ENCODE assay signal across 18 cellular contexts in the genomic region with DNA sequence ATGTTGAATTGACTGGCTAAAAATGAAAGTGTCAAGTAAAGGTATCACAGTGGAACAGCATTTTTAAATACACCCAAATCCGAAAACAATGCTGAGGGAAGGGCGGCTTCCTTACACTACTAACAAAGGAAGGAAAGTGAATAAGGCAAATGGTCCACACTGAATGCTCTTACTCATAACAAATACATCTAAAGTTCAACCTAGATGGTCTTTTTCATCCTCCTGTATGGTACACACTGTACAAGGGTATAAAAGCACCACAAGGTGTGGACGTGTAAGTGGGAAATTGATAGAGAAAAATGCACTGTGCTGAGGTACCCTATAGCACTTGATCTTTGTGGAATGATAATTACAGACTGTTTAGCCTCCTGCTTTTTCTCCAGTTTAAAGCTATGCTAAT. TPM values are rescaled to one million over a fixed set of nuclear protein-coding genes. Genes with fewer than 3 reads are reported as not detected.
"Had no signal": no experiment of that assay in that cellular context is flagged by ENCODE, and none has a peak within 500 bp of the region (broad histone marks: within the 10 kb centered on the region; RNA-seq: fewer than 3 reads in every experiment).

No MANE protein-coding gene starts in this region.

- H3K27ac ChIP-seq: coronary artery, thoracic aorta, transverse colon had no signal

- H3K9me3 ChIP-seq: mucosa of descending colon, spleen, thoracic aorta, transverse colon had no signal

- DNase-seq: central memory CD4-positive, alpha-beta T cell; dorsolateral prefrontal cortex; effector CD8-positive, alpha-beta T cell; immature natural killer cell; mucosa of descending colon; naive thymus-derived CD8-positive, alpha-beta T cell; spleen; stimulated activated CD4-positive, alpha-beta T cell treated with anti-CD3 and anti-CD28 coated beads, Interleukin-15, amount 100 ng/mL, for 24 hours; stimulated activated CD4-positive, alpha-beta T cell treated with anti-CD3 and anti-CD28 coated beads, Interleukin-1b, Interleukin-23, amount 100 ng/mL, for 48 hours; stimulated activated CD4-positive, alpha-beta T cell treated with anti-CD3 and anti-CD28 coated beads, Interleukin-4, amount 100 ng/mL, for 4 hours; stimulated activated naive B cell treated with anti-CD40 and anti-IgM and Interleukin-4, amounts not matched to agents 10 μg/mL and 1 μg/mL and 100 μg/mL, for 72 hours; stimulated activated naive CD8-positive, alpha-beta T cell treated with anti-CD3 and anti-CD28 coated beads, Interleukin-15, amount 100 ng/mL, for 72 hours; substantia nigra; transverse colon had no signal

- H3K4me1 ChIP-seq: transverse colon had no signal

- H3K36me3 ChIP-seq: spleen, thoracic aorta, transverse colon had no signal

- ATAC-seq: esophagus mucosa; mucosa of descending colon; naive thymus-derived CD8-positive, alpha-beta T cell; sciatic nerve; stimulated activated naive B cell treated with anti-CD40 and anti-IgM and Interleukin-4, amounts not matched to agents 10 μg/mL and 1 μg/mL and 100 μg/mL, for 72 hours; stimulated activated naive CD8-positive, alpha-beta T cell treated with anti-CD3 and anti-CD28 coated beads, Interleukin-15, amount 100 ng/mL, for 72 hours had no signal

- H3K27me3 ChIP-seq: spleen, transverse colon had no signal

- H3K4me3 ChIP-seq: coronary artery, dorsolateral prefrontal cortex, mucosa of descending colon, spleen, thoracic aorta, transverse colon had no signal

RNA-seq across cellular contexts. Expression of a gene that starts 7.1 kb away (rescaled TPM):
- total RNA-seq: naive thymus-derived CD8-positive, alpha-beta T cell had no signal
- polyA plus RNA-seq: immature natural killer cell; naive thymus-derived CD8-positive, alpha-beta T cell had no signal
